8 cellular contexts compared by ENCODE assay signal in genomic region chr14:51996148-51996746, GRCh38. TPM values are rescaled to one million over a fixed set of nuclear protein-coding genes. Genes with fewer than 3 reads are reported as not detected.
DNase-seq lines count a peak whose midpoint lies in the region; ATAC-seq, FAIRE-seq and TF ChIP-seq lines count a peak whose summit lies in the region.

No MANE protein-coding gene starts in this region.

- no peak overlapping the region for H3K4me3 ChIP-seq in GM06990 (replicated peaks; ENCODE audit: low read depth, low read length)
- H3K4me3 ChIP-seq in epithelial cell of esophagus (ENCODE audit: low read length), result no peak overlapping the region
- H3K4me3 ChIP-seq in pancreas, result no peak overlapping the region
- H3K4me3 ChIP-seq in SJCRH30, result no peak overlapping the region

- H3K27ac ChIP-seq in pancreas (no peak overlapping the region), SJCRH30 (no peak overlapping the region)

- H3K36me3 ChIP-seq in GM06990 (ENCODE audit: control insufficient read depth, insufficient read depth, low read length) (peaks cover 7% of the 10 kb centered on the region), pancreas (peaks cover 0 to 13% (median 2%) of the 10 kb centered on the region in 3 donors), SJCRH30 (peaks cover 78% of the 10 kb centered on the region)

- H3K4me1 ChIP-seq in pancreas (peaks cover 0 to 8% (median 0%) of the 10 kb centered on the region in 3 donors), SJCRH30 (no peaks in the 10 kb centered on the region)

- intact Hi-C loops in pancreas (cut with DNase I), result loop anchor here in 1 of 3 donors (5.0 kb wide), 1 partner anchor 136 kb away; no protein-coding TSS in a partner anchor

- H3K9me3 ChIP-seq in pancreas (no peaks in the 10 kb centered on the region), SJCRH30 (replicated peaks) (no peaks in the 10 kb centered on the region)

- WGBS in pancreas, 2 donors, result 41 to 51% methylated on average over 4 of the region's 4 CpGs

- H3K27me3 ChIP-seq in GM06990 (replicated peaks; ENCODE audit: control insufficient read depth, insufficient read depth, low read length), result no peaks in the 10 kb centered on the region
- H3K27me3 ChIP-seq in pancreas, result no peaks in the 10 kb centered on the region
- no peaks in the 10 kb centered on the region for H3K27me3 ChIP-seq in SJCRH30

- ATAC-seq in pancreas, result peak in 2 of 4 donors; percentile 57 to 63
- no peak for ATAC-seq in HG03135 (IDR thresholded peaks at IDR 0.05; ENCODE audit: unreplicated experiment)
- no peak for ATAC-seq in activated CD4-positive, CD25-positive, alpha-beta regulatory T cell treated with anti-CD3 and anti-CD28 coated beads, Interleukin-2, amount 50 U/mL, for 24 hours

- peak; percentile 92 for FAIRE-seq in pancreas (lab: Jason Lieb, UNC)

- no peak for DNase-seq in GM06990 (ENCODE audit: extremely low read depth, insufficient read length)
- peak; percentile 32 for DNase-seq in NCI-H69 (lab: John Stamatoyannopoulos, UW)
- peak; percentile 56 for DNase-seq in epithelial cell of esophagus (ENCODE audit: low read depth)
- no peak for DNase-seq in pancreas
- DNase-seq in SJCRH30, result no peak
- DNase-seq in HuH-7 (ENCODE audit: low spot score), result no peak

- peak; percentile 58 for TF ChIP-seq CTCF in GM06990 (IDR thresholded peaks at IDR 0.05; ENCODE audit: insufficient read depth, low read length, poor library complexity, severe bottlenecking)
- TF ChIP-seq CTCF in epithelial cell of esophagus (IDR thresholded peaks at IDR 0.05; ENCODE audit: insufficient read depth, low read depth, low read length, missing control alignments), result peak; percentile 55
- TF ChIP-seq CTCF in pancreas (IDR thresholded peaks at IDR 0.05), result peak in 3 of 4 donors; percentile 43 to 59 (median 56)

RNA-seq across cellular contexts. Expression of gene RTRAF, which starts 6.9 kb away (rescaled TPM):
- 10 to 100 TPM; 57.5 to 81.7 (median 69.0) TPM for total RNA-seq in pancreas
- polyA plus RNA-seq in pancreas, result 10 to 100 TPM; 64.9 to 96.4 TPM
- 204 and 249 TPM in 2 replicates for total RNA-seq in SJCRH30 (2014; rRNA removed; shearing (Covaris generic))

Comparison
In these comparisons a context has a peak if more than half of its experiments do, and no peak if none do; other contexts are left out.
1. DNase-seq: peak in NCI-H69 (single experiment) and epithelial cell of esophagus (single experiment); none in GM06990 (single experiment), pancreas (0 of 6), SJCRH30 (0 of 2) and HuH-7 (single experiment).
2. Peak in every context shown above with its lines, with median percentiles within 50 percentile points of each other: CTCF ChIP-seq.